ENCODE assay signal across 9 cellular contexts in genomic region chr9:72203205-72203803, GRCh38. TPM values are rescaled to one million over a fixed set of nuclear protein-coding genes. Genes with fewer than 3 reads are reported as not detected.
DNase-seq lines count a peak whose midpoint lies in the region; ATAC-seq and TF ChIP-seq lines count a peak whose summit lies in the region.
"Had no signal": no experiment of that assay in that cellular context is flagged by ENCODE, and none has a peak within 500 bp of the region (broad histone marks: within the 10 kb centered on the region; RNA-seq: fewer than 3 reads in every experiment).

No MANE protein-coding gene starts in this region.

- peak; percentile 39 for DNase-seq in AG08396 (ENCODE audit: low spot score)
- peak; percentile 10 to 13 for DNase-seq in NCI-H1930 (lab: John Stamatoyannopoulos, UW)
- DNase-seq in T47D (ENCODE audit: low read depth in 1 of 2, low spot score in 1 of 2), result peak; percentile 31 to 64
- DNase-seq in mucosa of gallbladder (ENCODE audit: low spot score), result peak; percentile 34
- DNase-seq in activated naive CD4-positive, alpha-beta T cell treated with anti-CD3 and anti-CD28 coated beads, Interleukin-2, amount 50 U/mL, for 72 hours (ENCODE audit: low spot score in 2 of 2), result no peak
- no peak for DNase-seq in GF-D8 (lab: John Stamatoyannopoulos, UW)
- DNase-seq: naive B cell had no signal

- H3K27ac Mint-ChIP-seq in activated naive CD4-positive, alpha-beta T cell treated with anti-CD3 and anti-CD28 coated beads, Interleukin-2, amount 50 U/mL, for 72 hours, result no peak overlapping the region
- H3K27ac Mint-ChIP-seq: naive B cell had no signal

- H3K9me3 Mint-ChIP-seq in activated naive CD4-positive, alpha-beta T cell treated with anti-CD3 and anti-CD28 coated beads, Interleukin-2, amount 50 U/mL, for 72 hours, result no peaks in the 10 kb centered on the region

- H3K36me3 Mint-ChIP-seq in activated naive CD4-positive, alpha-beta T cell treated with anti-CD3 and anti-CD28 coated beads, Interleukin-2, amount 50 U/mL, for 72 hours, result no peaks in the 10 kb centered on the region
- H3K36me3 Mint-ChIP-seq: naive B cell had no signal

- TF ChIP-seq CTCF in GM12873 (IDR thresholded peaks at IDR 0.05; ENCODE audit: insufficient read depth, low read depth, low read length, missing control alignments), result peak; percentile 71

- in situ Hi-C loops in T47D (cut with HindIII; ENCODE audit: low pct_unique_long_range_greater_than_20kb, low sequenced_read_pairs), result no loop called here

- peak; percentile 71 for ATAC-seq in HG02642 (IDR thresholded peaks at IDR 0.05; ENCODE audit: poor library complexity, unreplicated experiment)
- no peak for ATAC-seq in activated naive CD4-positive, alpha-beta T cell treated with anti-CD3 and anti-CD28 coated beads, Interleukin-2, amount 50 U/mL, for 72 hours

RNA-seq across cellular contexts. Expression of gene GDA, which starts 54.1 kb away (rescaled TPM):
- 70.0 TPM for total RNA-seq in mucosa of gallbladder
- not detected for total RNA-seq in activated naive CD4-positive, alpha-beta T cell treated with anti-CD3 and anti-CD28 coated beads, Interleukin-2, amount 50 U/mL, for 72 hours

Comparison
In these comparisons a context has a peak if more than half of its experiments do, and no peak if none do; other contexts are left out.
1. DNase-seq: peak in AG08396 (single experiment), NCI-H1930 (2 of 2), T47D (2 of 2) and mucosa of gallbladder (single experiment); none in activated naive CD4-positive, alpha-beta T cell treated with anti-CD3 and anti-CD28 coated beads, Interleukin-2, amount 50 U/mL, for 72 hours (0 of 2) and GF-D8 (single experiment).
2. RNA of gene GDA, which starts 54.1 kb away (total RNA-seq): 70.0 TPM in mucosa of gallbladder (single experiment); not detected in activated naive CD4-positive, alpha-beta T cell treated with anti-CD3 and anti-CD28 coated beads, Interleukin-2, amount 50 U/mL, for 72 hours; every median in the first group is over 10 times any median in the second.